ENCODE assay signal across 8 cellular contexts in genomic region chr9:93302586-93303257, GRCh38.
DNase-seq lines count a peak whose midpoint lies in the region; ATAC-seq, FAIRE-seq and TF ChIP-seq lines count a peak whose summit lies in the region.

No MANE protein-coding gene starts in this region.

- peaks cover 0 to 3% (median 0%) of the 10 kb centered on the region in 4 experiments; a peak in 1 of 7 replicates for H3K4me1 ChIP-seq in H1 (replicated peaks in 1 of 4; ENCODE audit: control insufficient read depth in 3 of 4, insufficient read depth in 4 of 4, low read length in 3 of 4)

- WGBS in H1 (ENCODE audit: extremely low coverage in 1 of 2, insufficient coverage in 1 of 2, insufficient read length in 1 of 2, insufficient replicate concordance in 2 of 2, low coverage in 1 of 2, low lambda C conversion rate in 2 of 2, missing lambda C conversion rate in 1 of 2), 2 experiments = 91% methylated on average over 6 of the region's 6 CpGs; no CpG with 5 or more reads in 1 of the 2 experiments

- no peaks in the 10 kb centered on the region for H3K27me3 ChIP-seq in H1 (replicated peaks in 1 of 4; ENCODE audit: control insufficient read depth in 3 of 4, extremely low read depth in 1 of 4, insufficient read depth in 3 of 4, low read length in 3 of 4)

- no peak overlapping the region for H4K8ac ChIP-seq in H1 (ENCODE audit: extremely low read depth, insufficient read depth, low read length)

- H3K56ac ChIP-seq in H1 (replicated peaks; ENCODE audit: insufficient read length, low read depth, low read length) = no peak overlapping the region

- H3K4ac ChIP-seq in H1 (replicated peaks; ENCODE audit: insufficient read length, low read depth, low read length) = no peak overlapping the region

- H3K79me2 ChIP-seq in H1 (ENCODE audit: control insufficient read depth in 1 of 2, insufficient read depth in 2 of 2, low read length in 2 of 2) = no peaks in the 10 kb centered on the region

- no peaks in the 10 kb centered on the region for H4K20me1 ChIP-seq in H1 (replicated peaks in 1 of 2; ENCODE audit: control insufficient read depth in 1 of 2, insufficient read depth in 2 of 2, low read length in 2 of 2)

- no peak overlapping the region for H3K23ac ChIP-seq in H1 (ENCODE audit: insufficient read length)

- TF ChIP-seq CTCF in H1 (IDR thresholded peaks at IDR 0.05; ENCODE audit: control extremely low read depth in 1 of 3, insufficient read depth in 1 of 3, low read depth in 1 of 3, low read length in 3 of 3) = peak in 2 of 3 experiments; percentile 68 to 71; a peak in 3 of 4 replicates

- no peaks in the 10 kb centered on the region for H3K23me2 ChIP-seq in H1 (ENCODE audit: low read depth, low read length)

- peak; percentile 46 for ATAC-seq in stimulated activated naive CD8-positive, alpha-beta T cell treated with anti-CD3 and anti-CD28 coated beads, Interleukin-15, Interleukin-2, amounts not matched to agents 100 U/mL and 50 U/mL, for 24 hours
- ATAC-seq in GM21619 (IDR thresholded peaks at IDR 0.05; ENCODE audit: unreplicated experiment) = no peak

- H3K9me3 Mint-ChIP-seq in activated CD4-positive, alpha-beta memory T cell treated with anti-CD3 and anti-CD28 coated beads for 36 hours = no peaks in the 10 kb centered on the region

- no peaks in the 10 kb centered on the region for H3K36me3 ChIP-seq in H1 (ENCODE audit: control insufficient read depth in 2 of 4, insufficient read depth in 4 of 4, low read length in 3 of 4)

- no peaks in the 10 kb centered on the region for H3K36me3 Mint-ChIP-seq in activated CD4-positive, alpha-beta memory T cell treated with anti-CD3 and anti-CD28 coated beads for 36 hours

- no peaks in the 10 kb centered on the region for H3K27me3 Mint-ChIP-seq in activated CD4-positive, alpha-beta memory T cell treated with anti-CD3 and anti-CD28 coated beads for 36 hours

- H2BK15ac ChIP-seq in H1 (ENCODE audit: low read length) = no peak overlapping the region

- H3K27ac ChIP-seq in H1 (ENCODE audit: low read depth, low read length) = no peak overlapping the region

- no peak for TF ChIP-seq EP300 in H1 (IDR thresholded peaks at IDR 0.05; ENCODE audit: borderline replicate concordance in 1 of 2, low read depth in 2 of 2, low read length in 2 of 2)

- no peak overlapping the region for H2BK5ac ChIP-seq in H1 (ENCODE audit: low read depth, low read length)

- H2BK12ac ChIP-seq in H1 (ENCODE audit: low read depth, low read length) = no peak overlapping the region

- peaks cover 2% of the 10 kb centered on the region for H3K4me1 Mint-ChIP-seq in activated CD4-positive, alpha-beta memory T cell treated with anti-CD3 and anti-CD28 coated beads for 36 hours (ENCODE audit: low read depth)

- intact Hi-C loops in activated CD4-positive, alpha-beta memory T cell treated with anti-CD3 and anti-CD28 coated beads for 36 hours (cut with micrococcal nuclease) = loop anchor here (1.0 kb wide), 2 partner anchors 142 to 193 kb away; no protein-coding TSS in a partner anchor

- H2BK120ac ChIP-seq in H1 (replicated peaks; ENCODE audit: low read depth, low read length) = no peak overlapping the region

- no peak overlapping the region for H3K4me3 Mint-ChIP-seq in activated CD4-positive, alpha-beta memory T cell treated with anti-CD3 and anti-CD28 coated beads for 36 hours

- H3K9ac ChIP-seq in H1 (replicated peaks in 1 of 4; ENCODE audit: extremely low read depth in 1 of 4, low read depth in 3 of 4, low read length in 3 of 4) = no peak overlapping the region

- no peak overlapping the region for H4K5ac ChIP-seq in H1 (ENCODE audit: insufficient read length, low read depth, low read length)

- H3K14ac ChIP-seq in H1 (ENCODE audit: insufficient read length) = no peak overlapping the region

- no peak overlapping the region for H3K4me2 ChIP-seq in H1 (ENCODE audit: insufficient read depth in 1 of 2, low read depth in 2 of 2, low read length in 2 of 2)

- peak; percentile 12 to 46 (median 22) for DNase-seq in activated CD4-positive, CD25-positive, alpha-beta regulatory T cell (lab: John Stamatoyannopoulos, UW)
- no peak for DNase-seq in activated CD4-positive, CD25-positive, alpha-beta regulatory T cell treated with anti-CD3 and anti-CD28 coated beads, Interleukin-2, amount 50 U/mL, for 72 hours
- peak; percentile 59 for DNase-seq in NCI-H2196 treated with DMSO at 0.1 percent for 48 hours (lab: John Stamatoyannopoulos, UW; ENCODE audit: unreplicated experiment)
- peak; percentile 69 for DNase-seq in activated CD4-positive, alpha-beta memory T cell treated with anti-CD3 and anti-CD28 coated beads for 36 hours
- peak in 1 of 2 experiments; percentile 73 for DNase-seq in H1 (ENCODE audit: low read depth in 1 of 2, low spot score in 2 of 2)
- DNase-seq in mucosa of gallbladder (ENCODE audit: low spot score) = peak; percentile 46
- peak; percentile 63 for DNase-seq in stimulated activated naive CD8-positive, alpha-beta T cell treated with anti-CD3 and anti-CD28 coated beads, Interleukin-15, Interleukin-2, amounts not matched to agents 100 U/mL and 50 U/mL, for 24 hours

- no peak for FAIRE-seq in H1 (lab: Jason Lieb, UNC)

- H3K9me3 ChIP-seq in H1 (ENCODE audit: insufficient read depth in 2 of 2, low read depth in 1 of 2, low read length in 1 of 2) = no peaks in the 10 kb centered on the region

- no peak overlapping the region for H3K4me3 ChIP-seq in H1 (ENCODE audit: extremely low read depth in 1 of 4, insufficient read depth in 2 of 4, low read depth in 3 of 4, low read length in 4 of 4)

- H2BK20ac ChIP-seq in H1 (ENCODE audit: low read length) = no peak overlapping the region

- no peak overlapping the region for H3K18ac ChIP-seq in H1 (ENCODE audit: extremely low read depth, low read length)

- H3K79me1 ChIP-seq in H1 (ENCODE audit: low read depth, low read length) = no peaks in the 10 kb centered on the region

- POLR2A ChIA-PET in activated CD4-positive, alpha-beta memory T cell treated with anti-CD3 and anti-CD28 coated beads for 36 hours (lab: Charles Lee) = no interaction called here
- POLR2A ChIA-PET in H1 (lab: Charles Lee; ENCODE audit: partially characterized antibody) = interaction anchor here (1.3 to 1.4 kb wide), 2 partner anchors 14 to 43 kb away, joined by 4 read pairs; no protein-coding TSS in a partner anchor

- H3K27ac Mint-ChIP-seq in activated CD4-positive, alpha-beta memory T cell treated with anti-CD3 and anti-CD28 coated beads for 36 hours = no peak overlapping the region

- H2AK5ac ChIP-seq in H1 (ENCODE audit: low read depth, low read length) = no peak overlapping the region

- no peak for TF ChIP-seq POLR2A in H1 (IDR thresholded peaks at IDR 0.05; ENCODE audit: control extremely low read depth in 1 of 2, low read depth in 2 of 2, low read length in 2 of 2)

- H2AFZ ChIP-seq in H1 (ENCODE audit: low read length) = no peak overlapping the region

- peak; percentile 56 to 66 for TF ChIP-seq RAD21 in H1 (IDR thresholded peaks at IDR 0.05 in 1 of 2, conservative IDR thresholded peaks at IDR 0.05 in 1 of 2; ENCODE audit: low read depth in 2 of 2, low read length in 2 of 2)

- no peak overlapping the region for H4K91ac ChIP-seq in H1 (replicated peaks; ENCODE audit: insufficient read length, low read length)

- CTCF ChIA-PET in activated CD4-positive, alpha-beta memory T cell treated with anti-CD3 and anti-CD28 coated beads for 36 hours (lab: Charles Lee) = interaction anchor here (0.6 to 2.5 kb wide), 18 partner anchors 11 to 511 kb away, joined by 3 to 15 read pairs (median 4); no protein-coding TSS in a partner anchor
- CTCF ChIA-PET in H1 (lab: Charles Lee; ENCODE audit: partially characterized antibody) = interaction anchor here (0.6 to 5.3 kb wide), 46 partner anchors 8 to 318 kb away, joined by 3 to 40 read pairs (median 4); no protein-coding TSS in a partner anchor

TF ChIP-seq in H1, 55 proteins besides CTCF, POLR2A, EP300 and RAD21:
- TF ChIP-seq SAP30 (IDR thresholded peaks at IDR 0.05; ENCODE audit: insufficient read depth, insufficient replicate concordance, low read length) (no peak), NRF1 (IDR thresholded peaks at IDR 0.05; ENCODE audit: low read depth, low read length) (no peak), USF2 (IDR thresholded peaks at IDR 0.05; ENCODE audit: low read length) (peak; percentile 56)
